ENCODE assay signal across 1 cellular context in the genomic region with DNA sequence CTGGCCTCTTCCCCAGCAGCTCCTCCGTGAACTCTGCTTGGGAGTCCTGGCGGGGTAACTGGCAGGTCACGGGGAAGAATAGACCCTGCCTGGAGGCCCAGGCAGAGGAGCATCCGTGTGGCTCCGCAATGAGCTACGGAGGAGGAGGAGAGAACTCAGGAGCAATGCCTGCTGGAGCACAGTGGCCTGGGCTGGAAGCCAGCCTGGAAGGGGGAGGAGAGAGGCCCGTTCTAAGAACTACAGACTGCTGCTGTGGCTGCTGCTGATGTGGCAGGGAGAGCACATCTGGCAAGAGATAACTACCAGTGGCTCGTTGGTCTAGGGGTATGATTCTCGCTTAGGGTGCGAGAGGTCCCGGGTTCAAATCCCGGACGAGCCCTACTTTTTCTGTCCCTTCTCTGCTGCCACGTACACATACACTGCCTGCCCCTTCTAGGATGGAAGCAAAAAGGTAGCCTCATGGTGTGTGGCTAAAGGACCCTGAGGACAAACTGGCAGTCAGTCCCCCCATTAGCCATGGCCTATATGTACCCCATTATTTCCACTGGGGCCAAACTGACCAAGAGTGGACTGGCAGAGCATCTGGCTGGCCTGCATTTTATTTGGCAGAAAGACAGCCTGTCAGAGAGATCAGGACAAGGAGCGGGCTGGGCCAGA.
TF ChIP-seq lines count a peak whose summit lies in the region.

No MANE protein-coding gene starts in this region.

TF ChIP-seq in H1, 55 proteins besides CTCF, POLR2A, EP300 and RAD21:
- TF ChIP-seq YY1 (IDR thresholded peaks at IDR 0.05; ENCODE audit: low read depth, low read length), result 0 out of 2 replicates have a peak, but pooled peaks have one; percentile 32
- TF ChIP-seq RNF2 (IDR thresholded peaks at IDR 0.05; ENCODE audit: borderline replicate concordance, low read depth, low read length, missing control alignments, poor library complexity, severe bottlenecking), result no peak
- peak; percentile 93 for TF ChIP-seq ASH2L (IDR thresholded peaks at IDR 0.05; ENCODE audit: low read length)
- peak; percentile 23 for TF ChIP-seq NANOG (IDR thresholded peaks at IDR 0.05; ENCODE audit: insufficient read depth, low read depth, low read length, poor library complexity, severe bottlenecking)
- TF ChIP-seq NRF1 (IDR thresholded peaks at IDR 0.05; ENCODE audit: low read depth, low read length), result peak; percentile 38; the same call in 1 of the 2 replicates
- TF ChIP-seq MAFK (IDR thresholded peaks at IDR 0.05; ENCODE audit: low read depth, low read length), result peak; percentile 81; the same call in 1 of the 2 replicates
- TF ChIP-seq TEAD4 (IDR thresholded peaks at IDR 0.05; ENCODE audit: low read depth, low read length), result peak; percentile 87
- TF ChIP-seq, protein P1, sequence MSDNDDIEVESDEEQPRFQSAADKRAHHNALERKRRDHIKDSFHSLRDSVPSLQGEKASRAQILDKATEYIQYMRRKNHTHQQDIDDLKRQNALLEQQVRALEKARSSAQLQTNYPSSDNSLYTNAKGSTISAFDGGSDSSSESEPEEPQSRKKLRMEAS (IDR thresholded peaks at IDR 0.05), result no peak
- TF ChIP-seq HDAC6 (IDR thresholded peaks at IDR 0.05; ENCODE audit: low read depth, low read length), result peak; percentile 77
- 0 out of 4 replicates have a peak, but pooled peaks of 1 of the 2 experiments have one; percentile 32 for TF ChIP-seq SIN3A (conservative IDR thresholded peaks at IDR 0.05 in 1 of 2, IDR thresholded peaks at IDR 0.05 in 1 of 2; ENCODE audit: low read depth in 1 of 2, low read length in 2 of 2)
- TF ChIP-seq KDM1A (IDR thresholded peaks at IDR 0.05; ENCODE audit: borderline replicate concordance, low read length), result peak; percentile 67; the same call in 1 of the 2 replicates
- TF ChIP-seq, protein P2, sequence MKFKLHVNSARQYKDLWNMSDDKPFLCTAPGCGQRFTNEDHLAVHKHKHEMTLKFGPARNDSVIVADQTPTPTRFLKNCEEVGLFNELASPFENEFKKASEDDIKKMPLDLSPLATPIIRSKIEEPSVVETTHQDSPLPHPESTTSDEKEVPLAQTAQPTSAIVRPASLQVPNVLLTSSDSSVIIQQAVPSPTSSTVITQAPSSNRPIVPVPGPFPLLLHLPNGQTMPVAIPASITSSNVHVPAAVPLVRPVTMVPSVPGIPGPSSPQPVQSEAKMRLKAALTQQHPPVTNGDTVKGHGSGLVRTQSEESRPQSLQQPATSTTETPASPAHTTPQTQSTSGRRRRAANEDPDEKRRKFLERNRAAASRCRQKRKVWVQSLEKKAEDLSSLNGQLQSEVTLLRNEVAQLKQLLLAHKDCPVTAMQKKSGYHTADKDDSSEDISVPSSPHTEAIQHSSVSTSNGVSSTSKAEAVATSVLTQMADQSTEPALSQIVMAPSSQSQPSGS (IDR thresholded peaks at IDR 0.05; ENCODE audit: low read length), result peak; percentile 85
- TF ChIP-seq GABPA (IDR thresholded peaks at IDR 0.05; ENCODE audit: borderline replicate concordance, insufficient read depth, low read length), result 0 out of 2 replicates have a peak, but pooled peaks have one; percentile 42
- no peak for TF ChIP-seq SP2 (IDR thresholded peaks at IDR 0.05; ENCODE audit: low read length)
- TF ChIP-seq TBP (IDR thresholded peaks at IDR 0.05; ENCODE audit: low read depth, low read length), result peak; percentile 100
- no peak for TF ChIP-seq CBX5 (IDR thresholded peaks at IDR 0.05; ENCODE audit: low read depth, low read length)
- TF ChIP-seq CEBPB (IDR thresholded peaks at IDR 0.05; ENCODE audit: low read depth, low read length), result peak; percentile 68; the same call in 1 of the 2 replicates
- no peak for TF ChIP-seq CHD2 (IDR thresholded peaks at IDR 0.05; ENCODE audit: low read length)
- TF ChIP-seq KDM4A (IDR thresholded peaks at IDR 0.05; ENCODE audit: low read depth, low read length, severe bottlenecking), result peak; percentile 78
- TF ChIP-seq GTF2F1 (IDR thresholded peaks at IDR 0.05; ENCODE audit: borderline replicate concordance, low read depth, low read length), result no peak
- TF ChIP-seq ZNF274 (IDR thresholded peaks at IDR 0.05; ENCODE audit: borderline replicate concordance, extremely low read depth, low read length), result no peak
